Comparison of ENCODE assay signal across 8 cellular contexts in genomic region chr11:35045219-35045819, GRCh38.
DNase-seq lines count a peak whose midpoint lies in the region; ATAC-seq, FAIRE-seq and TF ChIP-seq lines count a peak whose summit lies in the region.

No MANE protein-coding gene starts in this region.

- TF ChIP-seq POLR2A in HepG2 (IDR thresholded peaks at IDR 0.05; ENCODE audit: insufficient read depth in 1 of 2, low read depth in 2 of 2, low read length in 2 of 2): no peak

- CTCF ChIA-PET in CD8-positive, alpha-beta T cell (lab: Charles Lee): interaction anchor here (0.8 to 2.3 kb wide), 7 partner anchors 12 to 261 kb away, joined by 3 to 8 read pairs (median 4); no protein-coding TSS in a partner anchor
- CTCF ChIA-PET in HepG2 (lab: Yijun Ruan, JAX; ENCODE audit: low intra/inter-chr PET ratio, low total read pairs): no interaction called here

- peak overlapping the region; percentile 100 for H3K27ac Mint-ChIP-seq in CD8-positive, alpha-beta T cell

- TF ChIP-seq EP300 in HepG2 (IDR thresholded peaks at IDR 0.05; ENCODE audit: low read depth in 2 of 2, low read length in 2 of 2): no peak
- TF ChIP-seq EP300 in HepG2 (CRISPR knock-in tag; IDR thresholded peaks at IDR 0.05; ENCODE audit: borderline replicate concordance): no peak

- TF ChIP-seq RAD21 in HepG2 (CRISPR knock-in tag; IDR thresholded peaks at IDR 0.05): no peak

- in situ Hi-C loops in HepG2 (cut with HindIII; ENCODE audit: extremely low pct_ligation_motif_present, low pct_unique_long_range_greater_than_20kb): no loop called here

- no peak overlapping the region for H3K4me3 ChIP-seq in CD8-positive, alpha-beta T cell (ENCODE audit: low read depth, low read length)
- H3K4me3 ChIP-seq in HepG2 (replicated peaks in 1 of 3; ENCODE audit: insufficient read depth in 1 of 3, low read depth in 2 of 3, low read length in 3 of 3): no peak overlapping the region
- H3K4me3 ChIP-seq in MG63: no peak overlapping the region
- no peak overlapping the region for H3K4me3 ChIP-seq in BE2C (ENCODE audit: low read depth, low read length)

- no peaks in the 10 kb centered on the region for H3K36me3 Mint-ChIP-seq in CD8-positive, alpha-beta T cell

- H3K79me2 ChIP-seq in HepG2 (ENCODE audit: insufficient read depth, low read length): no peaks in the 10 kb centered on the region

- no peaks in the 10 kb centered on the region for H3K36me3 ChIP-seq in CD8-positive, alpha-beta T cell (ENCODE audit: insufficient read depth, low read length)
- H3K36me3 ChIP-seq in HepG2 (replicated peaks in 1 of 2; ENCODE audit: control insufficient read depth in 1 of 2, insufficient read depth in 2 of 2, low read length in 2 of 2): no peaks in the 10 kb centered on the region
- H3K36me3 ChIP-seq in MG63: no peaks in the 10 kb centered on the region
- H3K36me3 ChIP-seq in BE2C: no peaks in the 10 kb centered on the region

- H3K4me3 Mint-ChIP-seq in CD8-positive, alpha-beta T cell: peak overlapping the region; percentile 81

- peak; percentile 66 for ATAC-seq in CD8-positive, alpha-beta T cell
- ATAC-seq in HG03378 (IDR thresholded peaks at IDR 0.05; ENCODE audit: unreplicated experiment) (peak; percentile 33), HepG2 (peak; percentile 100)

- H3K4me1 ChIP-seq in CD8-positive, alpha-beta T cell (ENCODE audit: insufficient read depth, low read length): peaks cover 60% of the 10 kb centered on the region
- peaks cover 18% of the 10 kb centered on the region for H3K4me1 ChIP-seq in HepG2 (ENCODE audit: insufficient read depth, low read length)
- peaks cover 8% of the 10 kb centered on the region; the same call in 1 of the 2 replicates for H3K4me1 ChIP-seq in BE2C

- no peaks in the 10 kb centered on the region for H3K27me3 Mint-ChIP-seq in CD8-positive, alpha-beta T cell (ENCODE audit: low read depth)

- no peak overlapping the region for H3K9ac ChIP-seq in HepG2 (ENCODE audit: insufficient read depth, low read depth, low read length)

- H3K4me1 Mint-ChIP-seq in CD8-positive, alpha-beta T cell (ENCODE audit: low read depth): peaks cover 77% of the 10 kb centered on the region

- no TSS peak for BruUV-seq in HepG2 (replicated peaks; lab: Mats Ljungman, UMichigan)

- no peaks in the 10 kb centered on the region for H3K9me3 Mint-ChIP-seq in CD8-positive, alpha-beta T cell

- FAIRE-seq in HepG2 (lab: Jason Lieb, UNC): peak; percentile 92

- no peaks in the 10 kb centered on the region for H3K27me3 ChIP-seq in CD8-positive, alpha-beta T cell (ENCODE audit: insufficient read depth, low read length)
- H3K27me3 ChIP-seq in HepG2 (ENCODE audit: control insufficient read depth in 1 of 2, insufficient read depth in 2 of 2, low read length in 2 of 2) (peaks cover 0 to 3% of the 10 kb centered on the region in 2 experiments; a peak in 1 of 5 replicates), MG63 (no peaks in the 10 kb centered on the region), BE2C (no peaks in the 10 kb centered on the region)

- H2AFZ ChIP-seq in HepG2 (ENCODE audit: low read length): no peak overlapping the region

- H4K20me1 ChIP-seq in HepG2 (ENCODE audit: insufficient read depth, low read length): no peaks in the 10 kb centered on the region

- WGBS in HepG2 (ENCODE audit: low lambda C conversion rate): 24% methylated on average over 8 of the region's 8 CpGs

- no peaks in the 10 kb centered on the region for H3K9me3 ChIP-seq in CD8-positive, alpha-beta T cell (ENCODE audit: low read length)
- H3K9me3 ChIP-seq in HepG2 (ENCODE audit: low read length): no peaks in the 10 kb centered on the region
- peaks cover 10% of the 10 kb centered on the region for H3K9me3 ChIP-seq in MG63
- no peaks in the 10 kb centered on the region for H3K9me3 ChIP-seq in BE2C

- TF ChIP-seq CTCF in CD8-positive, alpha-beta T cell (IDR thresholded peaks at IDR 0.05): no peak
- no peak for TF ChIP-seq CTCF in HepG2 (CRISPR knock-in tag; IDR thresholded peaks at IDR 0.05)
- no peak for TF ChIP-seq CTCF in GM10266 (IDR thresholded peaks at IDR 0.05; ENCODE audit: control insufficient read depth, insufficient read depth, low read depth, missing control alignments)
- no peak for TF ChIP-seq CTCF in BE2C (IDR thresholded peaks at IDR 0.05; ENCODE audit: low read depth, low read length)

- DNase-seq in CD8-positive, alpha-beta T cell: peak; percentile 54 to 90 (median 74)
- DNase-seq in activated CD4-positive, alpha-beta T cell treated with anti-CD3 and anti-CD28 coated beads, Interleukin-2, amount 50 U/mL, for 4 hours: peak; percentile 60 to 63
- peak; percentile 64 for DNase-seq in HepG2 (ENCODE audit: low spot score)
- DNase-seq in MG63: no peak
- no peak for DNase-seq in NCI-H1105 (lab: John Stamatoyannopoulos, UW)
- DNase-seq in GM10266 (ENCODE audit: extremely low spot score): no peak
- no peak for DNase-seq in BE2C

- intact Hi-C loops in CD8-positive, alpha-beta T cell (cut with DNase I, micrococcal nuclease): loop anchor here (1.0 to 5.0 kb wide), 7 partner anchors 33 to 121 kb away; partner anchors contain the start of gene CD44 (in 1 of the 2)
- intact Hi-C loops in HepG2 (cut with micrococcal nuclease; ENCODE audit: unreplicated experiment): no loop called here

- POLR2A ChIA-PET in CD8-positive, alpha-beta T cell (lab: Charles Lee): interaction anchor here (0.5 to 3.3 kb wide), 12 partner anchors 13 to 260 kb away, joined by 3 to 12 read pairs (median 4); partner anchors contain the start of gene CD44
- POLR2A ChIA-PET in HepG2 (lab: Yijun Ruan, JAX): interaction anchor here (0.8 kb wide), 1 partner anchor 28 kb away, joined by 3 read pairs; no protein-coding TSS in a partner anchor

- H3K27ac ChIP-seq in CD8-positive, alpha-beta T cell (ENCODE audit: low read depth, low read length): peak overlapping the region; percentile 77
- H3K27ac ChIP-seq in HepG2 (ENCODE audit: extremely low read length, insufficient read depth, low read length): no peak overlapping the region

- peak overlapping the region; percentile 43 for H3K4me2 ChIP-seq in HepG2 (ENCODE audit: low read depth, low read length)

TF ChIP-seq in HepG2, 621 proteins besides CTCF, POLR2A, EP300 and RAD21 (continues in another document):
- 0 out of 2 replicates have a peak, but pooled peaks have one; percentile 28 for TF ChIP-seq GATAD2A (CRISPR knock-in tag; IDR thresholded peaks at IDR 0.05)
- no peak for TF ChIP-seq SOX13 (IDR thresholded peaks at IDR 0.05)
- peak in 1 of 2 experiments; percentile 34; a peak in 1 of 4 replicates for TF ChIP-seq SOX13 (CRISPR knock-in tag; conservative IDR thresholded peaks at IDR 0.05 in 1 of 2, IDR thresholded peaks at IDR 0.05 in 1 of 2)
- TF ChIP-seq, protein P1, sequence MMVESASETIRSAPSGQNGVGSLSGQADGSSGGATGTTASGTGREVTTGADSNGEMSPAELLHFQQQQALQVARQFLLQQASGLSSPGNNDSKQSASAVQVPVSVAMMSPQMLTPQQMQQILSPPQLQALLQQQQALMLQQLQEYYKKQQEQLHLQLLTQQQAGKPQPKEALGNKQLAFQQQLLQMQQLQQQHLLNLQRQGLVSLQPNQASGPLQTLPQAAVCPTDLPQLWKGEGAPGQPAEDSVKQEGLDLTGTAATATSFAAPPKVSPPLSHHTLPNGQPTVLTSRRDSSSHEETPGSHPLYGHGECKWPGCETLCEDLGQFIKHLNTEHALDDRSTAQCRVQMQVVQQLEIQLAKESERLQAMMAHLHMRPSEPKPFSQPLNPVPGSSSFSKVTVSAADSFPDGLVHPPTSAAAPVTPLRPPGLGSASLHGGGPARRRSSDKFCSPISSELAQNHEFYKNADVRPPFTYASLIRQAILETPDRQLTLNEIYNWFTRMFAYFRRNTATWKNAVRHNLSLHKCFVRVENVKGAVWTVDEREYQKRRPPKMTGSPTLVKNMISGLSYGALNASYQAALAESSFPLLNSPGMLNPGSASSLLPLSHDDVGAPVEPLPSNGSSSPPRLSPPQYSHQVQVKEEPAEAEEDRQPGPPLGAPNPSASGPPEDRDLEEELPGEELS (CRISPR knock-in tag; IDR thresholded peaks at IDR 0.05): peak; percentile 37; the same call in 1 of the 2 replicates
- TF ChIP-seq HNF4A (CRISPR knock-in tag; IDR thresholded peaks at IDR 0.05): peak; percentile 33; the same call in 1 of the 2 replicates
- no peak for TF ChIP-seq FOXA1 (IDR thresholded peaks at IDR 0.05)
- TF ChIP-seq FOXA1 (CRISPR knock-in tag; IDR thresholded peaks at IDR 0.05): peak; percentile 62
- TF ChIP-seq AGO1 (IDR thresholded peaks at IDR 0.05; ENCODE audit: low read depth, low read length, poor library complexity, severe bottlenecking): no peak
- peak; percentile 81 for TF ChIP-seq CEBPG (CRISPR knock-in tag; IDR thresholded peaks at IDR 0.05)
- TF ChIP-seq HNF1B (CRISPR knock-in tag; IDR thresholded peaks at IDR 0.05): peak; percentile 77
- 0 out of 2 replicates have a peak, but pooled peaks have one; percentile 19 for TF ChIP-seq ZMYM4 (CRISPR knock-in tag; IDR thresholded peaks at IDR 0.05)
- TF ChIP-seq TFAP4 (IDR thresholded peaks at IDR 0.05; ENCODE audit: borderline replicate concordance, low read depth): no peak

Comparison
In these comparisons a context has a peak if more than half of its experiments do, and no peak if none do; other contexts are left out.
1. ATAC-seq: peak in every context shown above with its lines; median percentile 100 in HepG2; 66 in CD8-positive, alpha-beta T cell; 33 in HG03378.
2. DNase-seq: peak in CD8-positive, alpha-beta T cell (7 of 7), activated CD4-positive, alpha-beta T cell treated with anti-CD3 and anti-CD28 coated beads, Interleukin-2, amount 50 U/mL, for 4 hours (2 of 2) and HepG2 (single experiment); none in MG63 (single experiment), NCI-H1105 (single experiment), GM10266 (single experiment) and BE2C (single experiment).